ENCODE assay signal across 11 cellular contexts in the genomic region with DNA sequence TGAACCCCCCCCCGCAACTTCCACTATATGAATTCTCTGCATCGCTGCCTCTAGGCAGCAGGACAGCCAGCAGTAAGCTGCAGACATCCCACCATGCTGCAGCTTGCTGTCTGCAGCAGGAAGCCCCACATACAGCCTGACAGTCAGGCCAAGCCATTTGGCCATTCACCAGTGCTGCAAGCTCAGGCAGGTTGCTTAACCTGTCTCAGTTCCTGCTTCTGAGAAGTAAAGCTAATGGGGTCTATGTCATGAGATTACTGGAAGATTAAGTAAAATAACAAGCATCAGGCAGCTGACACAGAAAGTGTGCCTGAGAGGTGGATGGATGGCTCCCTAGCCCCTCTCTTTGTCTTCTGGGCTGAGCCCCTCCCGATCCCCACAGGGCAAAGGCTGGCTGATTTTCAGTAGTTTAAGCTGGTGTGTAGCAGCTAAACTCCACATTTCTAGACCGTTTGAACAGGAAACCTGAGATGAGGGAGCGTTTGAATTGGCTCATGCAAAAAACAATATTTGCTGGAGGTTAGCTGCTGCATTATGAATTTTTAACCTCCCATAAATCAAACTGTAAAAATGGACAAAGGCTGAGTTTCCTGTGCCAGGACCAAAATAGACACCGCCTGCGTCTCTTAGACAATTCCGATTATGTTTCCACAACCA.
DNase-seq lines count a peak whose midpoint lies in the region; ATAC-seq, FAIRE-seq and TF ChIP-seq lines count a peak whose summit lies in the region.
"Had no signal": no experiment of that assay in that cellular context is flagged by ENCODE, and none has a peak within 500 bp of the region (broad histone marks: within the 10 kb centered on the region; RNA-seq: fewer than 3 reads in every experiment).

No MANE protein-coding gene starts in this region.

- H3K79me2 ChIP-seq in GM23248 (ENCODE audit: insufficient read depth) = no peaks in the 10 kb centered on the region

- no peaks in the 10 kb centered on the region for H4K20me1 ChIP-seq in GM23248 (ENCODE audit: insufficient read depth)

- 34 to 35% methylated on average over 7 to 8 of the region's 8 CpGs for WGBS in GM23248 (ENCODE audit: low coverage in 1 of 2, low lambda C conversion rate in 2 of 2, missing lambda C conversion rate in 2 of 2), 2 experiments

- no peaks in the 10 kb centered on the region for H3K9me2 ChIP-seq in GM23248 (ENCODE audit: insufficient read depth)

- H3K36me3 Mint-ChIP-seq in neural crest cell (ENCODE audit: low read depth) = peaks cover 18% of the 10 kb centered on the region
- H3K36me3 Mint-ChIP-seq: natural killer cell had no signal

- H3K27me3 Mint-ChIP-seq in neural crest cell (ENCODE audit: low read depth) = no peaks in the 10 kb centered on the region

- TF ChIP-seq CTCF in bronchial epithelial cell (IDR thresholded peaks at IDR 0.05; ENCODE audit: insufficient read depth, low read length, severe bottlenecking) (no peak), neural crest cell (conservative IDR thresholded peaks at IDR 0.05) (no peak), omental fat pad (IDR thresholded peaks at IDR 0.05) (no peak)

- H3K27ac Mint-ChIP-seq in neural crest cell (ENCODE audit: unreplicated experiment) = peak overlapping the region; percentile 91
- H3K27ac Mint-ChIP-seq: activated naive CD8-positive, alpha-beta T cell; natural killer cell had no signal

- H3K9ac ChIP-seq in GM23248 = no peak overlapping the region

- H2AFZ ChIP-seq in GM23248 = 0 out of 2 replicates have a peak overlapping the region, but pooled peaks have one; percentile 13

- no peak overlapping the region for H3K27ac ChIP-seq in GM23248

- H3F3A ChIP-seq in GM23248 (ENCODE audit: insufficient read depth) = peaks cover 11% of the 10 kb centered on the region; the same call in 1 of the 2 replicates

- H3K4me2 ChIP-seq in GM23248 (ENCODE audit: unreplicated experiment) = peak overlapping the region; percentile 21

- no peak overlapping the region for H3K4me3 Mint-ChIP-seq in neural crest cell
- H3K4me3 Mint-ChIP-seq: activated naive CD8-positive, alpha-beta T cell; natural killer cell had no signal

- no peaks in the 10 kb centered on the region for H3K36me3 ChIP-seq in GM23248 (ENCODE audit: low read depth)
- no peaks in the 10 kb centered on the region for H3K36me3 ChIP-seq in bronchial epithelial cell (ENCODE audit: control insufficient read depth, insufficient read depth, low read length)

- in situ Hi-C loops in GM23248 (cut with MboI) = no loop called here

- H3K4me1 Mint-ChIP-seq in neural crest cell = peaks cover 43% of the 10 kb centered on the region
- H3K4me1 Mint-ChIP-seq: natural killer cell had no signal

- DNase-seq in GM23248 = peak; percentile 13
- DNase-seq in NCI-H2227 (lab: John Stamatoyannopoulos, UW; ENCODE audit: unreplicated experiment) = peak; percentile 67
- DNase-seq in bronchial epithelial cell (ENCODE audit: low read depth) = peak; percentile 76
- no peak for DNase-seq in neural crest cell (ENCODE audit: low read depth, low spot score)
- no peak for DNase-seq in omental fat pad (ENCODE audit: low spot score)
- DNase-seq in NK-92 (lab: John Stamatoyannopoulos, UW; ENCODE audit: unreplicated experiment) = no peak
- no peak for DNase-seq in AG20443 (ENCODE audit: low spot score)
- DNase-seq: MM.1S, natural killer cell had no signal

- peaks cover 16% of the 10 kb centered on the region for H3K9me3 Mint-ChIP-seq in neural crest cell
- H3K9me3 Mint-ChIP-seq: natural killer cell had no signal

- H3K27me3 ChIP-seq in GM23248 (replicated peaks; ENCODE audit: insufficient read depth) (no peaks in the 10 kb centered on the region), bronchial epithelial cell (ENCODE audit: control insufficient read depth, insufficient read depth, low read length) (no peaks in the 10 kb centered on the region)

- no peak for FAIRE-seq in bronchial epithelial cell (lab: Jason Lieb, UNC)

- ATAC-seq in omental fat pad (ENCODE audit: low FRiP score) (no peak), HG03135 (IDR thresholded peaks at IDR 0.05; ENCODE audit: unreplicated experiment) (no peak)
- ATAC-seq: natural killer cell had no signal

- no peak overlapping the region for H3K4me3 ChIP-seq in GM23248
- H3K4me3 ChIP-seq in bronchial epithelial cell (ENCODE audit: low read depth, low read length) = no peak overlapping the region

- H3K9me3 ChIP-seq in GM23248 (ENCODE audit: low read depth) = no peaks in the 10 kb centered on the region

- H3K4me1 ChIP-seq in GM23248 (ENCODE audit: insufficient read depth) = peaks cover 39% of the 10 kb centered on the region

Comparison
In these comparisons a context has a peak if more than half of its experiments do, and no peak if none do; other contexts are left out.
1. DNase-seq: peak in GM23248 (single experiment), NCI-H2227 (single experiment) and bronchial epithelial cell (single experiment); none in neural crest cell (single experiment), omental fat pad (single experiment), NK-92 (single experiment) and AG20443 (single experiment).